17 cellular contexts compared by ENCODE assay signal in genomic region chr1:166907763-166908162, GRCh38. TPM values are rescaled to one million over a fixed set of nuclear protein-coding genes. Genes with fewer than 3 reads are reported as not detected.
A peak's percentile ranks its signal among the peaks of the same experiment; 100 is the strongest.
DNase-seq lines count a peak whose midpoint lies in the region; ATAC-seq and TF ChIP-seq lines count a peak whose summit lies in the region.
"Had no signal": no experiment of that assay in that cellular context is flagged by ENCODE, and none has a peak within 500 bp of the region (broad histone marks: within the 10 kb centered on the region; RNA-seq: fewer than 3 reads in every experiment).

No MANE protein-coding gene starts in this region.

- no peak for TF ChIP-seq POLR2A in gastrocnemius medialis (IDR thresholded peaks at IDR 0.05)

- no peak overlapping the region for H3K4me2 ChIP-seq in Karpas-422 (ENCODE audit: low read depth, low read length, poor library complexity, severe bottlenecking)
- H3K4me2 ChIP-seq: hepatocyte had no signal

- H3K27me3 ChIP-seq in Karpas-422 (ENCODE audit: low read length) (no peaks in the 10 kb centered on the region), gastrocnemius medialis (no peaks in the 10 kb centered on the region)
- H3K27me3 ChIP-seq: hepatocyte, thyroid gland had no signal

- no peak for TF ChIP-seq CTCF in gastrocnemius medialis (IDR thresholded peaks at IDR 0.05 in 4 of 5, conservative IDR thresholded peaks at IDR 0.05 in 1 of 5)

- ATAC-seq in GM18511 (IDR thresholded peaks at IDR 0.05; ENCODE audit: unreplicated experiment): peak; percentile 73
- ATAC-seq in GM21526 (IDR thresholded peaks at IDR 0.05; ENCODE audit: low FRiP score, unreplicated experiment): peak; percentile 53
- no peak for ATAC-seq in gastrocnemius medialis

- H3K27ac ChIP-seq in Karpas-422 (ENCODE audit: low read length) (no peak overlapping the region), gastrocnemius medialis (no peak overlapping the region)
- H3K27ac ChIP-seq: GM23248, hepatocyte, thyroid gland had no signal

- no peaks in the 10 kb centered on the region for H3K79me2 ChIP-seq in Karpas-422 (ENCODE audit: low read length)
- H3K79me2 ChIP-seq: hepatocyte had no signal

- H4K20me1 ChIP-seq in Karpas-422 (ENCODE audit: insufficient read depth, low read depth, low read length): no peaks in the 10 kb centered on the region

- DNase-seq in Karpas-422 (peak; percentile 68), germinal center (ENCODE audit: low spot score) (peak; percentile 35), NCI-H1417 treated with DMSO at 0.1 percent for 48 hours (lab: John Stamatoyannopoulos, UW) (no peak), T-helper 1 cell (no peak), gastrocnemius medialis (no peak), activated gamma-delta T cell (lab: John Stamatoyannopoulos, UW) (no peak)
- DNase-seq: activated CD4-positive, alpha-beta T cell treated with anti-CD3 and anti-CD28 coated beads, Interleukin-2, amount 50 U/mL, for 4 hours; activated naive CD4-positive, alpha-beta T cell treated with anti-CD3 and anti-CD28 coated beads, Interleukin-2, amount 50 U/mL, for 16 hours; AML-193; GM23248; kidney; NCI-H2081; NCI-H510A; thyroid gland had no signal

- no peak overlapping the region for H3K9ac ChIP-seq in Karpas-422 (ENCODE audit: low read length)
- H3K9ac ChIP-seq: GM23248 had no signal

- intact Hi-C loops in gastrocnemius medialis (cut with DNase I; ENCODE audit: low total_unique reads): no loop called here

- H3K9me2 ChIP-seq in Karpas-422 (replicated peaks; ENCODE audit: insufficient read depth, low read length): no peaks in the 10 kb centered on the region

- peak overlapping the region; percentile 87; the same call in 1 of the 2 replicates for H2AFZ ChIP-seq in Karpas-422 (ENCODE audit: low read length)
- H2AFZ ChIP-seq: GM23248, hepatocyte had no signal

- peaks cover 5% of the 10 kb centered on the region for H3K9me3 ChIP-seq in Karpas-422 (ENCODE audit: low read length)
- H3K9me3 ChIP-seq in gastrocnemius medialis: no peaks in the 10 kb centered on the region
- H3K9me3 ChIP-seq: thyroid gland had no signal

- H3K4me1 ChIP-seq in Karpas-422 (ENCODE audit: low read length): peaks cover 36% of the 10 kb centered on the region
- H3K4me1 ChIP-seq in gastrocnemius medialis: no peaks in the 10 kb centered on the region
- H3K4me1 ChIP-seq: thyroid gland had no signal

- in situ Hi-C loops in gastrocnemius medialis (cut with MboI; ENCODE audit: low sequenced_read_pairs in 4 of 4): no loop called here

- H3K36me3 ChIP-seq in Karpas-422 (ENCODE audit: insufficient read depth, low read length): no peaks in the 10 kb centered on the region; the same call in 1 of the 2 replicates
- H3K36me3 ChIP-seq in gastrocnemius medialis: no peaks in the 10 kb centered on the region
- H3K36me3 ChIP-seq: thyroid gland had no signal

- no peak overlapping the region for H3K4me3 ChIP-seq in Karpas-422 (ENCODE audit: low read length)
- no peak overlapping the region for H3K4me3 ChIP-seq in gastrocnemius medialis
- H3K4me3 ChIP-seq: GM23248, hepatocyte, thyroid gland had no signal

RNA-seq across cellular contexts. Expression of gene TADA1, which starts 31.7 kb away (rescaled TPM):
- 14.1 and 26.6 TPM in 2 replicates for total RNA-seq in Karpas-422 (2014; rRNA removed; shearing (Covaris generic); ENCODE audit: low replicate concordance)
- total RNA-seq in gastrocnemius medialis: 10 to 100 TPM in 2 of 4 donors, 1 to 10 TPM in 2; 8.7 to 11.8 (median 10.0) TPM

Comparison
In these comparisons a context has a peak if more than half of its experiments do, and no peak if none do; other contexts are left out.
1. ATAC-seq: peak in GM18511 (single experiment) and GM21526 (single experiment); none in gastrocnemius medialis (0 of 2).
2. DNase-seq: peak in Karpas-422 (single experiment) and germinal center (single experiment); none in NCI-H1417 treated with DMSO at 0.1 percent for 48 hours (single experiment), T-helper 1 cell (0 of 5), gastrocnemius medialis (0 of 2) and activated gamma-delta T cell (single experiment).